ENCODE assay signal across 8 cellular contexts in the genomic region with DNA sequence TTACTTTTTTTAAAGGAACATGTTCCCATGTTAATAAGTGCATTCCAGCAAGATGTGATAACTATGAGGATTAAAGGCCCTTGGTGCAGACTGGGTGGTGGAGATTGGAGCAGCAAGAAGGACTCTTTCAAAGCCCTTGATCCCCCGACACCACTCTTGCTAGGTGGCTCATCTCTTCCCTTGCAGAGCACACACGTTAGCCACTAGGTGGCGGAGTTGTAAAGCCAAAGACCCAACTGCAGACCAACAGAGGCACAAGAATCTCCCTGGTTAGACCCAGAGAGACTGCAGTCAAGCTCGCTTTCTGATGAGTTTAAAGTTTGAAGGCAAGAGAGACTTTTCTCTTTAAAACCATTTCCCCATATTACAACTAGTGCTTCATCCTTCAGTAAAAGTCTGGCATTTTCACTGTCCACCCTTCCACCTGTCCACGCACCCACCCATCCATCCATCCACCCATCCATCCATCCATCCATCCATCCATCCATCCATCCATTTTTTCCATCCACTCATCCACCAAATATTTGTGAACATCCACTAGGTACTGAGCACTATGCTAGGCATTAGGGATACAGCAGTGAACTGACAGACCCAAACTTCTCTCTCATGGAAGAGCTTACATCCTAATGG.
DNase-seq lines count a peak whose midpoint lies in the region; ATAC-seq, FAIRE-seq and TF ChIP-seq lines count a peak whose summit lies in the region.

No MANE protein-coding gene starts in this region.

- BruUV-seq in GM12878 (replicated peaks; lab: Mats Ljungman, UMichigan): no TSS peak

- peak; percentile 92 for TF ChIP-seq RAD21 in GM12878 (IDR thresholded peaks at IDR 0.05; ENCODE audit: insufficient read depth, low read depth, low read length)

- H3K56ac ChIP-seq in H9 (ENCODE audit: insufficient read length, low read depth, low read length): no peak overlapping the region

- H3K4me2 ChIP-seq in DND-41 (ENCODE audit: insufficient read depth, low read length) (no peak overlapping the region), H9 (ENCODE audit: insufficient read depth, insufficient read length, low read length) (no peak overlapping the region), GM12878 (ENCODE audit: control insufficient read depth, insufficient read depth) (no peak overlapping the region)

- no CpG with 5 or more reads among the region's 5 CpGs for WGBS in H9 (ENCODE audit: extremely low coverage, insufficient read length, low lambda C conversion rate)
- WGBS in GM12878 (ENCODE audit: insufficient coverage, insufficient replicate concordance, low lambda C conversion rate, missing lambda C conversion rate): 34% methylated on average over 5 of the region's 5 CpGs

- no peaks in the 10 kb centered on the region for H3K4me1 Mint-ChIP-seq in H9

- peak; percentile 82 for FAIRE-seq in GM12878 (lab: Jason Lieb, UNC)

- H3K36me3 ChIP-seq in DND-41 (ENCODE audit: insufficient read depth, low read length): no peaks in the 10 kb centered on the region
- H3K36me3 ChIP-seq in GM12878 (ENCODE audit: control insufficient read depth in 2 of 2, insufficient read depth in 2 of 2, low read length in 1 of 2): no peaks in the 10 kb centered on the region

- no peak overlapping the region for H2BK15ac ChIP-seq in H9 (ENCODE audit: low read depth, low read length)

- H2BK5ac ChIP-seq in H9 (ENCODE audit: insufficient read length, low read length): no peak overlapping the region

- H3K4me3 ChIP-seq in DND-41 (ENCODE audit: low read depth in 1 of 2, low read length in 2 of 2) (no peak overlapping the region), GM12878 (no peak overlapping the region)

- no peaks in the 10 kb centered on the region; a peak in 1 of 5 replicates for H3K9me3 Mint-ChIP-seq in H9

- H3K4me1 ChIP-seq in DND-41 (ENCODE audit: insufficient read depth, low read length): no peaks in the 10 kb centered on the region
- H3K4me1 ChIP-seq in H9 (ENCODE audit: insufficient read depth, low read length): no peaks in the 10 kb centered on the region
- H3K4me1 ChIP-seq in GM12878 (ENCODE audit: control insufficient read depth, insufficient read depth, low read length): no peaks in the 10 kb centered on the region

- no peak overlapping the region for H3K18ac ChIP-seq in H9 (ENCODE audit: insufficient read length, low read depth, low read length)

- H2AFZ ChIP-seq in DND-41 (ENCODE audit: low read depth, low read length) (no peak overlapping the region), H9 (ENCODE audit: low read length) (no peak overlapping the region), GM12878 (ENCODE audit: control insufficient read depth, low read depth, low read length) (no peak overlapping the region)

- H3K27me3 Mint-ChIP-seq in H9 (ENCODE audit: low read depth): peaks cover 12% of the 10 kb centered on the region

- H3K27ac Mint-ChIP-seq in H9: no peak overlapping the region

- no peaks in the 10 kb centered on the region for H3K23me2 ChIP-seq in H9 (ENCODE audit: insufficient read length, low read depth, low read length, poor library complexity, severe bottlenecking)

- no peak overlapping the region for H4K91ac ChIP-seq in H9 (ENCODE audit: insufficient read length, low read depth, low read length)

- no peak overlapping the region for H3K14ac ChIP-seq in H9 (ENCODE audit: insufficient read depth, low read length)

- H3K4me3 Mint-ChIP-seq in H9: no peak overlapping the region

- SMC1A ChIA-PET in GM12878 (lab: Charles Lee; ENCODE audit: uncharacterized antibody, unreplicated experiment): no interaction called here

- TF ChIP-seq CTCF in DND-41 (IDR thresholded peaks at IDR 0.05; ENCODE audit: borderline replicate concordance, extremely low read depth, low read length, poor library complexity, severe bottlenecking) (peak; percentile 94), H9 (conservative IDR thresholded peaks at IDR 0.05) (peak; percentile 95), GM12878 (IDR thresholded peaks at IDR 0.05 in 2 of 3, conservative IDR thresholded peaks at IDR 0.05 in 1 of 3; ENCODE audit: control insufficient read depth in 2 of 3, extremely low read depth in 1 of 3, insufficient read depth in 1 of 3, low read depth in 3 of 3, low read length in 3 of 3) (peak; percentile 84 to 86 (median 85))

- H4K20me1 ChIP-seq in DND-41 (ENCODE audit: insufficient read depth, low read length) (no peaks in the 10 kb centered on the region; the same call in 1 of the 2 replicates), H9 (ENCODE audit: control insufficient read depth, insufficient read depth, insufficient read length) (no peaks in the 10 kb centered on the region), GM12878 (ENCODE audit: control insufficient read depth, insufficient read depth) (no peaks in the 10 kb centered on the region)

- H2BK20ac ChIP-seq in H9 (ENCODE audit: low read depth, low read length, poor library complexity, severe bottlenecking): no peak overlapping the region

- in situ Hi-C loops in GM12878 (cut with MboI): loop anchor here (5.0 to 10.0 kb wide), 2 partner anchors 496 to 744 kb away; no protein-coding TSS in a partner anchor

- no peaks in the 10 kb centered on the region for H3K27me3 ChIP-seq in DND-41 (ENCODE audit: insufficient read depth, low read length, poor library complexity)
- H3K27me3 ChIP-seq in H9 (ENCODE audit: insufficient read depth, low read length): no peaks in the 10 kb centered on the region
- H3K27me3 ChIP-seq in GM12878 (replicated peaks in 1 of 2; ENCODE audit: control insufficient read depth in 2 of 2, insufficient read depth in 2 of 2, low read length in 1 of 2): no peaks in the 10 kb centered on the region

- RAD21 ChIA-PET in GM12878 (lab: Charles Lee; ENCODE audit: unreplicated experiment): no interaction called here

- H2AK5ac ChIP-seq in H9 (ENCODE audit: insufficient read length, low read length): no peak overlapping the region

- H4K5ac ChIP-seq in H9 (ENCODE audit: insufficient read length, low read depth, low read length): no peak overlapping the region

- no peak overlapping the region for H4K8ac ChIP-seq in H9 (replicated peaks; ENCODE audit: insufficient read length, low read depth, low read length)

- no peaks in the 10 kb centered on the region for H3K9me3 ChIP-seq in DND-41 (ENCODE audit: insufficient read depth, low read length, severe bottlenecking)
- H3K9me3 ChIP-seq in H9 (ENCODE audit: control insufficient read depth, low read depth, low read length): no peaks in the 10 kb centered on the region
- no peaks in the 10 kb centered on the region for H3K9me3 ChIP-seq in GM12878 (replicated peaks; ENCODE audit: control insufficient read depth, insufficient read depth, low read length)

- no peak overlapping the region for H3K23ac ChIP-seq in H9 (ENCODE audit: insufficient read length, low read depth, low read length)

- no peaks in the 10 kb centered on the region for H3K79me1 ChIP-seq in H9 (ENCODE audit: insufficient read depth, low read depth, low read length, poor library complexity, severe bottlenecking)

- no peak overlapping the region for H2BK120ac ChIP-seq in H9 (ENCODE audit: low read depth, low read length, poor library complexity, severe bottlenecking)

- no peak overlapping the region for H2BK12ac ChIP-seq in H9 (ENCODE audit: insufficient read length, low read depth, low read length)

- no peak overlapping the region for H3K9ac ChIP-seq in DND-41 (ENCODE audit: low read depth, low read length)
- H3K9ac ChIP-seq in H9 (ENCODE audit: extremely low read depth, insufficient read length, low read length): no peak overlapping the region
- H3K9ac ChIP-seq in GM12878 (ENCODE audit: control insufficient read depth, insufficient read depth, low read length): no peak overlapping the region

- H3K27ac ChIP-seq in DND-41 (ENCODE audit: low read length) (no peak overlapping the region), H9 (ENCODE audit: insufficient read length, low read depth, low read length) (no peak overlapping the region), GM12878 (ENCODE audit: control insufficient read depth, insufficient read depth) (no peak overlapping the region)

- H3K4ac ChIP-seq in H9 (ENCODE audit: low read depth, low read length): no peak overlapping the region

- ATAC-seq in DND-41 (ENCODE audit: insufficient read depth, low read depth) (peak; percentile 94), GM12878 (peak; percentile 91)

- TF ChIP-seq POLR2A in GM12878 (IDR thresholded peaks at IDR 0.05; ENCODE audit: low read depth, low read length): no peak

- no peak for TF ChIP-seq EP300 in GM12878 (IDR thresholded peaks at IDR 0.05; ENCODE audit: borderline replicate concordance in 1 of 2, control insufficient read depth in 1 of 2, low read depth in 2 of 2, low read length in 2 of 2)

- POLR2A ChIA-PET in GM12878 (lab: Charles Lee): no interaction called here

- H3K36me3 Mint-ChIP-seq in H9 (ENCODE audit: insufficient read depth in 1 of 3, low read depth in 3 of 3): no peaks in the 10 kb centered on the region

- CTCF ChIA-PET in GM12878 (lab: Yijun Ruan, JAX): interaction anchor here (0.7 to 2.0 kb wide), 9 partner anchors 30 to 750 kb away, joined by 3 to 11 read pairs (median 3); a partner anchor contains a TSS

- intact Hi-C loops in GM12878 (cut with micrococcal nuclease; ENCODE audit: unreplicated experiment): loop anchor here (1.0 to 5.0 kb wide), 2 partner anchors 493 to 506 kb away; a partner anchor contains a TSS

- no peak overlapping the region for H3T11ph ChIP-seq in H9 (ENCODE audit: low read length)

- DNase-seq in DND-41 (peak; percentile 63), H9 (peak; percentile 77), NCI-H128 (lab: John Stamatoyannopoulos, UW; ENCODE audit: unreplicated experiment) (peak; percentile 30), T-helper 1 cell (peak in 4 of 5 donors; percentile 20 to 49 (median 34)), GM12878 (ENCODE audit: low read depth, low spot score) (no peak), iPS DF 4.7 (ENCODE audit: extremely low read depth, low spot score) (peak; percentile 58), NCI-H1436 (lab: John Stamatoyannopoulos, UW) (no peak)
- peak; percentile 13 to 40 (median 36) for DNase-seq in stimulated activated CD4-positive, alpha-beta T cell treated with anti-CD3 and anti-CD28 coated beads, Interleukin-12 subunit alpha, Interleukin-12 subunit beta, amount 100 ng/mL, for 48 hours (ENCODE audit: low read depth in 2 of 3, low spot score in 1 of 3)

- H3K79me2 ChIP-seq in DND-41 (ENCODE audit: insufficient read depth, low read length): no peaks in the 10 kb centered on the region
- H3K79me2 ChIP-seq in H9 (ENCODE audit: insufficient read depth, low read length): no peaks in the 10 kb centered on the region
- no peaks in the 10 kb centered on the region for H3K79me2 ChIP-seq in GM12878 (ENCODE audit: control insufficient read depth, insufficient read depth, low read length)

TF ChIP-seq in GM12878, 131 proteins besides CTCF, POLR2A, EP300 and RAD21:
- TF ChIP-seq TCF7 (IDR thresholded peaks at IDR 0.05; ENCODE audit: borderline replicate concordance): no peak
- TF ChIP-seq SMC3 (IDR thresholded peaks at IDR 0.05; ENCODE audit: borderline replicate concordance, low read length): peak; percentile 80

Comparison
In these comparisons a context has a peak if more than half of its experiments do, and no peak if none do; other contexts are left out.
1. DNase-seq: peak in DND-41 (single experiment), H9 (single experiment), NCI-H128 (single experiment), T-helper 1 cell (4 of 5), iPS DF 4.7 (single experiment) and stimulated activated CD4-positive, alpha-beta T cell treated with anti-CD3 and anti-CD28 coated beads, Interleukin-12 subunit alpha, Interleukin-12 subunit beta, amount 100 ng/mL, for 48 hours (3 of 3); none in GM12878 (single experiment) and NCI-H1436 (single experiment).
2. Peak in every context shown above with its lines, with median percentiles within 50 percentile points of each other: CTCF ChIP-seq.